11 cellular contexts compared by ENCODE assay signal in the genomic region with DNA sequence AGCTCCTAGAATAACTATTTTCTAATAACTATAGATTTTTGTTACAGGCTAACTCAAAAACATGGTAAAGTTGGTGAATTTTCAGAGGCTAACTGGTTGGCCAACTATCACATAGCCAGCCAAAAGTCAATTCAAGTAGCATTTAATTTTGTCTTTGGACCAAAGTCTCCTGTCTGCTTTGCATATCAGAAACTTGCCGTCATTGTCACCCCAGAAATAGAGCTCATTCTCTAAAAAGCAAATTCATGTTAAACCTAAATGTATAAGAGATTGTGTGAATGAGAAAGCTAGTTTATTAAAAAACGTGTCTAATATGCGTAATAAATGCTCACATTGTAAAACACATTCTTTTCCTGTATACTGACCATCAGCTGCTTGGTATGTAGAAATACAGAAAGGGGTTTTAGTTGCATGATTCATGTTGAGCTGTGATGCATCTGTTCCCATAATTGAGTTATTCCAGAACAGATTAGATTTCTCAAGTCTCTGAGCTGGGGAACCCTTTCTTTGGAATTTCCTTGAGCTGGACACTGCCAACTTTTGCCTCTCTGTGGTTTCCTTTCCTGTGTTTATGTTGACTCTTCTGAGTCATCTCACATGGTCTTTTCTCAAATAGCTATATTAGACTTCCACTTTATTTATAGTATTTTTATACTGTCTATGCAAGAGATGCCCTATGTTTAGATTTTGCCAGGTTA. TPM values are rescaled to one million over a fixed set of nuclear protein-coding genes. Genes with fewer than 3 reads are reported as not detected.
DNase-seq lines count a peak whose midpoint lies in the region; TF ChIP-seq lines count a peak whose summit lies in the region.
"Had no signal": no experiment of that assay in that cellular context is flagged by ENCODE, and none has a peak within 500 bp of the region (broad histone marks: within the 10 kb centered on the region; RNA-seq: fewer than 3 reads in every experiment).

No MANE protein-coding gene starts in this region.

- 82% methylated on average over 3 of the region's 3 CpGs for WGBS in hepatocyte (ENCODE audit: low lambda C conversion rate, missing lambda C conversion rate)

- H3K9me3 Mint-ChIP-seq in Caco-2 (ENCODE audit: unreplicated experiment): no peaks in the 10 kb centered on the region
- H3K9me3 Mint-ChIP-seq in activated T-cell treated with anti-CD3 and anti-CD28 coated beads, Interleukin-2, amount 50 U/mL, for 24 hours: peaks cover 2% of the 10 kb centered on the region
- H3K9me3 Mint-ChIP-seq: CD4-positive, alpha-beta memory T cell had no signal

- H3K36me3 ChIP-seq in A673 (ENCODE audit: insufficient read depth, low read length, poor library complexity, severe bottlenecking) (no peaks in the 10 kb centered on the region), hepatocyte (replicated peaks; ENCODE audit: insufficient read depth, low read depth) (no peaks in the 10 kb centered on the region), Caco-2 (ENCODE audit: control insufficient read depth, insufficient read depth, low read length) (no peaks in the 10 kb centered on the region)

- H3K4me1 ChIP-seq in A673 (ENCODE audit: insufficient read depth, low read length, poor library complexity, severe bottlenecking) (peaks cover 36% of the 10 kb centered on the region), hepatocyte (ENCODE audit: insufficient read depth) (peaks cover 4% of the 10 kb centered on the region), Caco-2 (no peaks in the 10 kb centered on the region)

- no peaks in the 10 kb centered on the region for H3K27me3 Mint-ChIP-seq in Caco-2 (ENCODE audit: insufficient read depth, unreplicated experiment)
- H3K27me3 Mint-ChIP-seq in activated T-cell treated with anti-CD3 and anti-CD28 coated beads, Interleukin-2, amount 50 U/mL, for 24 hours: no peaks in the 10 kb centered on the region
- H3K27me3 Mint-ChIP-seq: activated naive CD8-positive, alpha-beta T cell treated with anti-CD3 and anti-CD28 coated beads, Interleukin-2, amount 50 U/mL, for 24 hours; CD4-positive, alpha-beta memory T cell had no signal

- H3K4me3 Mint-ChIP-seq in Caco-2 (ENCODE audit: unreplicated experiment): no peak overlapping the region
- no peak overlapping the region for H3K4me3 Mint-ChIP-seq in activated T-cell treated with anti-CD3 and anti-CD28 coated beads, Interleukin-2, amount 50 U/mL, for 24 hours
- H3K4me3 Mint-ChIP-seq: activated naive CD8-positive, alpha-beta T cell treated with anti-CD3 and anti-CD28 coated beads, Interleukin-2, amount 50 U/mL, for 24 hours; CD4-positive, alpha-beta memory T cell had no signal

- peak overlapping the region; percentile 38 for H3K4me2 ChIP-seq in hepatocyte

- CTCF ChIA-PET in A673 (lab: Charles Lee): interaction anchor here (0.6 to 1.2 kb wide), 3 partner anchors 107 to 188 kb away, joined by 3 to 4 read pairs (median 3); no protein-coding TSS in a partner anchor
- CTCF ChIA-PET in Caco-2 (lab: Charles Lee): interaction anchor here (1.1 to 1.6 kb wide), 2 partner anchors 107 to 187 kb away, joined by 3 to 7 read pairs; no protein-coding TSS in a partner anchor

- no peak overlapping the region for H3K27ac Mint-ChIP-seq in Caco-2 (ENCODE audit: unreplicated experiment)
- no peak overlapping the region for H3K27ac Mint-ChIP-seq in activated T-cell treated with anti-CD3 and anti-CD28 coated beads, Interleukin-2, amount 50 U/mL, for 24 hours
- H3K27ac Mint-ChIP-seq: activated naive CD8-positive, alpha-beta T cell treated with anti-CD3 and anti-CD28 coated beads, Interleukin-2, amount 50 U/mL, for 24 hours had no signal

- peak overlapping the region; percentile 37 for H3K27ac ChIP-seq in A673 (ENCODE audit: low read depth, low read length, poor library complexity, severe bottlenecking)
- peak overlapping the region; percentile 80 for H3K27ac ChIP-seq in hepatocyte

- H4K20me1 ChIP-seq in hepatocyte (ENCODE audit: insufficient read depth, poor library complexity, severe bottlenecking): no peaks in the 10 kb centered on the region

- POLR2A ChIA-PET in A673 (lab: Charles Lee; ENCODE audit: low non-redundant PET) (no interaction called here), Caco-2 (lab: Charles Lee) (no interaction called here)

- intact Hi-C loops in A673 (cut with micrococcal nuclease; ENCODE audit: unreplicated experiment): loop anchor here (5.0 to 10.0 kb wide), 2 partner anchors 183 to 436 kb away; no protein-coding TSS in a partner anchor
- intact Hi-C loops in Caco-2 (cut with micrococcal nuclease; ENCODE audit: unreplicated experiment): no loop called here

- no TSS peak for BruUV-seq in A673 (replicated peaks; lab: Mats Ljungman, UMichigan)
- no TSS peak for BruUV-seq in Caco-2 (replicated peaks; lab: Mats Ljungman, UMichigan)

- H3K4me3 ChIP-seq in A673 (ENCODE audit: low read depth, low read length, poor library complexity, severe bottlenecking): no peak overlapping the region
- no peak overlapping the region for H3K4me3 ChIP-seq in hepatocyte
- no peak overlapping the region for H3K4me3 ChIP-seq in Caco-2 (ENCODE audit: low read depth, low read length)

- DNase-seq in A673 (ENCODE audit: low spot score) (peak; percentile 69), H4 (ENCODE audit: low spot score) (peak; percentile 97), T1000 (lab: John Stamatoyannopoulos, UW) (peak; percentile 43), hepatocyte (ENCODE audit: low spot score) (peak; percentile 71), NCI-H2081 treated with DMSO at 0.1 percent for 48 hours (lab: John Stamatoyannopoulos, UW) (no peak), DMS79 (lab: John Stamatoyannopoulos, UW) (no peak), Caco-2 (no peak)
- no peak for DNase-seq in activated T-cell treated with anti-CD3 and anti-CD28 coated beads, Interleukin-2, amount 50 U/mL, for 24 hours
- DNase-seq: activated naive CD8-positive, alpha-beta T cell treated with anti-CD3 and anti-CD28 coated beads, Interleukin-2, amount 50 U/mL, for 24 hours; CD4-positive, alpha-beta memory T cell; stimulated activated CD4-positive, alpha-beta T cell treated with anti-CD3 and anti-CD28 coated beads, Interleukin-2, amount 100 ng/mL, for 48 hours had no signal

- H3K4me1 Mint-ChIP-seq in Caco-2 (ENCODE audit: low read depth, unreplicated experiment): no peaks in the 10 kb centered on the region
- peaks cover 46% of the 10 kb centered on the region for H3K4me1 Mint-ChIP-seq in activated T-cell treated with anti-CD3 and anti-CD28 coated beads, Interleukin-2, amount 50 U/mL, for 24 hours (ENCODE audit: low read depth)

- no peaks in the 10 kb centered on the region for H3K27me3 ChIP-seq in A673 (replicated peaks; ENCODE audit: insufficient read depth, low read depth, low read length, poor library complexity)
- H3K27me3 ChIP-seq in hepatocyte: no peaks in the 10 kb centered on the region
- H3K27me3 ChIP-seq in Caco-2 (replicated peaks; ENCODE audit: control insufficient read depth, insufficient read depth, low read length): no peaks in the 10 kb centered on the region

- H3K9me3 ChIP-seq in A673 (ENCODE audit: low read depth, low read length, poor library complexity, severe bottlenecking) (no peaks in the 10 kb centered on the region), hepatocyte (ENCODE audit: low read depth) (no peaks in the 10 kb centered on the region), Caco-2 (no peaks in the 10 kb centered on the region)

- H3K36me3 Mint-ChIP-seq in Caco-2 (ENCODE audit: insufficient read depth, unreplicated experiment): no peaks in the 10 kb centered on the region
- H3K36me3 Mint-ChIP-seq in activated T-cell treated with anti-CD3 and anti-CD28 coated beads, Interleukin-2, amount 50 U/mL, for 24 hours (ENCODE audit: low read depth): peaks cover 33% of the 10 kb centered on the region

- H3K79me2 ChIP-seq in hepatocyte: peaks cover 91% of the 10 kb centered on the region

- no peak overlapping the region for H2AFZ ChIP-seq in hepatocyte

- TF ChIP-seq CTCF in A673 (conservative IDR thresholded peaks at IDR 0.05; ENCODE audit: low read depth, low read length) (no peak), hepatocyte (IDR thresholded peaks at IDR 0.05; ENCODE audit: poor library complexity) (no peak), Caco-2 (IDR thresholded peaks at IDR 0.05; ENCODE audit: insufficient read depth in 1 of 2, low read depth in 1 of 2, low read length in 1 of 2, severe bottlenecking in 1 of 2, unreplicated experiment in 1 of 2) (no peak)

- no peaks in the 10 kb centered on the region for H3K9me2 ChIP-seq in hepatocyte (replicated peaks; ENCODE audit: insufficient read depth)

RNA-seq across cellular contexts. Expression of a gene that starts 7.3 kb away (rescaled TPM):
- 16.3 and 22.0 TPM in 2 replicates for total RNA-seq in A673 (2021)
- 11.9 and 20.9 TPM in 2 replicates for total RNA-seq in H4 (2014; rRNA removed; shearing (Covaris generic))
- total RNA-seq in hepatocyte: 17.7 and 21.3 TPM in 2 replicates
- polyA plus RNA-seq in hepatocyte: 5.2 and 6.7 TPM in 2 replicates
- 14.1 and 14.3 TPM in 2 replicates for total RNA-seq in Caco-2 (2022)

Comparison
In these comparisons a context has a peak if more than half of its experiments do, and no peak if none do; other contexts are left out.
1. DNase-seq: peak in A673 (single experiment), H4 (single experiment), T1000 (single experiment) and hepatocyte (single experiment); none in NCI-H2081 treated with DMSO at 0.1 percent for 48 hours (single experiment), DMS79 (single experiment), Caco-2 (0 of 2) and activated T-cell treated with anti-CD3 and anti-CD28 coated beads, Interleukin-2, amount 50 U/mL, for 24 hours (single experiment).